ENCODE assay signal across 9 cellular contexts in genomic region chr19:41597600-41598041, GRCh38. TPM values are rescaled to one million over a fixed set of nuclear protein-coding genes. Genes with fewer than 3 reads are reported as not detected.
DNase-seq lines count a peak whose midpoint lies in the region; ATAC-seq and TF ChIP-seq lines count a peak whose summit lies in the region.
"Had no signal": no experiment of that assay in that cellular context is flagged by ENCODE, and none has a peak within 500 bp of the region (broad histone marks: within the 10 kb centered on the region; RNA-seq: fewer than 3 reads in every experiment).

No MANE protein-coding gene starts in this region.

- H3K36me3 ChIP-seq in heart left ventricle = no peaks in the 10 kb centered on the region

- no peak for TF ChIP-seq POLR2A in heart left ventricle (IDR thresholded peaks at IDR 0.05)

- H3K4me3 Mint-ChIP-seq in activated naive CD8-positive, alpha-beta T cell treated with anti-CD3 and anti-CD28 coated beads, Interleukin-2, amount 10 ng/mL, durations not matched to agents 7 days and 5 days = peak overlapping the region; percentile 66

- intact Hi-C loops in heart left ventricle (cut with DNase I) = no loop called here

- peaks cover 12% of the 10 kb centered on the region for H3K4me1 Mint-ChIP-seq in activated naive CD8-positive, alpha-beta T cell treated with anti-CD3 and anti-CD28 coated beads, Interleukin-2, amount 10 ng/mL, durations not matched to agents 7 days and 5 days

- TF ChIP-seq CTCF in heart left ventricle (IDR thresholded peaks at IDR 0.05) = peak; percentile 76 to 92 (median 88)

- 7 to 10% (median 9%) methylated on average over 10 of the region's 10 CpGs for WGBS in heart left ventricle, 4 donors

- ATAC-seq in activated naive CD8-positive, alpha-beta T cell treated with anti-CD3 and anti-CD28 coated beads, Interleukin-2, amount 10 ng/mL, durations not matched to agents 7 days and 5 days (ENCODE audit: low read depth) = peak; percentile 69
- peak in 3 of 4 donors; percentile 73 to 86 (median 75) for ATAC-seq in heart left ventricle

- peak; percentile 21 to 63 for DNase-seq in NCI-H524 (lab: John Stamatoyannopoulos, UW)
- no peak for DNase-seq in NCI-H524 treated with DMSO at 0.1 percent for 48 hours (lab: John Stamatoyannopoulos, UW)
- DNase-seq in NCI-H1048 (lab: John Stamatoyannopoulos, UW) = peak; percentile 27
- peak; percentile 80 for DNase-seq in SW480 (ENCODE audit: low spot score)
- DNase-seq in activated naive CD8-positive, alpha-beta T cell treated with anti-CD3 and anti-CD28 coated beads, Interleukin-2, amount 10 ng/mL, durations not matched to agents 7 days and 5 days = peak; percentile 52
- DNase-seq in heart left ventricle = peak in 4 of 5 donors; percentile 51 to 59 (median 56)
- peak; percentile 56 for DNase-seq in retina
- no peak for DNase-seq in NCI-H128 (lab: John Stamatoyannopoulos, UW; ENCODE audit: unreplicated experiment)

- peaks cover 0 to 11% (median 0%) of the 10 kb centered on the region in 12 donors for H3K9me3 ChIP-seq in heart left ventricle

- no peak overlapping the region for H3K4me3 ChIP-seq in heart left ventricle

- POLR2A ChIA-PET in activated naive CD8-positive, alpha-beta T cell treated with anti-CD3 and anti-CD28 coated beads, Interleukin-2, amount 10 ng/mL, durations not matched to agents 7 days and 5 days (lab: Charles Lee) = interaction anchor here (0.6 to 1.5 kb wide), 3 partner anchors 22 to 43 kb away, joined by 3 read pairs; partner anchors contain the start of gene CEACAM21

- H3K36me3 Mint-ChIP-seq in activated naive CD8-positive, alpha-beta T cell treated with anti-CD3 and anti-CD28 coated beads, Interleukin-2, amount 10 ng/mL, durations not matched to agents 7 days and 5 days = no peaks in the 10 kb centered on the region

- peaks cover 0 to 18% (median 4%) of the 10 kb centered on the region in 9 donors for H3K27me3 ChIP-seq in heart left ventricle

- H3K27ac Mint-ChIP-seq in activated naive CD8-positive, alpha-beta T cell treated with anti-CD3 and anti-CD28 coated beads, Interleukin-2, amount 10 ng/mL, durations not matched to agents 7 days and 5 days = no peak overlapping the region

- no peaks in the 10 kb centered on the region for H3K9me3 Mint-ChIP-seq in activated naive CD8-positive, alpha-beta T cell treated with anti-CD3 and anti-CD28 coated beads, Interleukin-2, amount 10 ng/mL, durations not matched to agents 7 days and 5 days

- peaks cover 0 to 6% (median 0%) of the 10 kb centered on the region in 12 donors for H3K4me1 ChIP-seq in heart left ventricle

- H3K27ac ChIP-seq in heart left ventricle = no peak overlapping the region

- peaks cover 42% of the 10 kb centered on the region for H3K27me3 Mint-ChIP-seq in activated naive CD8-positive, alpha-beta T cell treated with anti-CD3 and anti-CD28 coated beads, Interleukin-2, amount 10 ng/mL, durations not matched to agents 7 days and 5 days

RNA-seq across cellular contexts. Expression of gene CEACAM21, which starts 21.7 kb away (rescaled TPM):
- 10 to 100 TPM; 75.4 to 75.5 TPM for total RNA-seq in activated naive CD8-positive, alpha-beta T cell treated with anti-CD3 and anti-CD28 coated beads, Interleukin-2, amount 10 ng/mL, durations not matched to agents 7 days and 5 days
- total RNA-seq in heart left ventricle = 1 to 10 TPM in 2 of 9 donors, under 1 TPM in 6, not detected in 1; 0.27 to 5.7 (median 0.66) TPM
- polyA plus RNA-seq in heart left ventricle = under 1 TPM in 1 of 2 donors, not detected in 1; 0.50 TPM

RNA-seq across cellular contexts. Expression of gene CEACAM4, which starts 29.3 kb away (rescaled TPM):
- not detected for total RNA-seq in activated naive CD8-positive, alpha-beta T cell treated with anti-CD3 and anti-CD28 coated beads, Interleukin-2, amount 10 ng/mL, durations not matched to agents 7 days and 5 days
- total RNA-seq in heart left ventricle = 1 to 10 TPM in 1 of 9 donors, under 1 TPM in 6, not detected in 2; 0.29 to 1.5 (median 0.35) TPM
- polyA plus RNA-seq in heart left ventricle = under 1 TPM; 0.46 to 0.49 TPM
- total RNA-seq: urinary bladder had no signal

Comparison
In these comparisons a context has a peak if more than half of its experiments do, and no peak if none do; other contexts are left out.
1. DNase-seq: peak in NCI-H524 (2 of 2), NCI-H1048 (single experiment), SW480 (single experiment), activated naive CD8-positive, alpha-beta T cell treated with anti-CD3 and anti-CD28 coated beads, Interleukin-2, amount 10 ng/mL, durations not matched to agents 7 days and 5 days (single experiment), heart left ventricle (4 of 5) and retina (single experiment); none in NCI-H524 treated with DMSO at 0.1 percent for 48 hours (single experiment) and NCI-H128 (single experiment).
2. RNA of gene CEACAM21, which starts 21.7 kb away (total RNA-seq): 75.4 to 75.5 TPM in activated naive CD8-positive, alpha-beta T cell treated with anti-CD3 and anti-CD28 coated beads, Interleukin-2, amount 10 ng/mL, durations not matched to agents 7 days and 5 days; 0.27 to 5.7 TPM in heart left ventricle; every median in the first group is over 10 times any median in the second.